Comparison of ENCODE assay signal across 6 cellular contexts in genomic region chr17:4988168-4988567, GRCh38. TPM values are rescaled to one million over a fixed set of nuclear protein-coding genes. Genes with fewer than 3 reads are reported as not detected.
DNase-seq lines count a peak whose midpoint lies in the region; ATAC-seq and TF ChIP-seq lines count a peak whose summit lies in the region.

No MANE protein-coding gene starts in this region.

- H3K4me1 ChIP-seq in CD8-positive, alpha-beta T cell (ENCODE audit: insufficient read depth, low read length), result peaks cover 27% of the 10 kb centered on the region
- peaks cover 0 to 17% (median 2%) of the 10 kb centered on the region in 4 donors for H3K4me1 ChIP-seq in right lobe of liver

- no peaks in the 10 kb centered on the region for H3K27me3 Mint-ChIP-seq in CD8-positive, alpha-beta T cell (ENCODE audit: low read depth)
- no peaks in the 10 kb centered on the region for H3K27me3 Mint-ChIP-seq in activated CD4-positive, alpha-beta memory T cell treated with anti-CD3 and anti-CD28 coated beads for 36 hours

- H3K27me3 ChIP-seq in CD8-positive, alpha-beta T cell (ENCODE audit: insufficient read depth, low read length), result no peaks in the 10 kb centered on the region
- H3K27me3 ChIP-seq in right lobe of liver, result no peaks in the 10 kb centered on the region

- peak in 1 of 7 experiments; percentile 10 for DNase-seq in CD8-positive, alpha-beta T cell
- DNase-seq in activated CD4-positive, alpha-beta memory T cell treated with anti-CD3 and anti-CD28 coated beads for 36 hours, result peak; percentile 30
- DNase-seq in right lobe of liver (no peak), cortex of kidney (lab: John Stamatoyannopoulos, UW) (no peak)
- no peak for DNase-seq in activated CD4-positive, CD25-positive, alpha-beta regulatory T cell (lab: John Stamatoyannopoulos, UW)
- no peak for DNase-seq in activated CD4-positive, CD25-positive, alpha-beta regulatory T cell treated with anti-CD3 and anti-CD28 coated beads, Interleukin-2, amount 50 U/mL, for 72 hours

- 29% methylated on average over 8 of the region's 10 CpGs for WGBS in right lobe of liver (ENCODE audit: insufficient coverage, low coverage, low lambda C conversion rate, missing lambda C conversion rate)

- H3K4me3 ChIP-seq in CD8-positive, alpha-beta T cell (ENCODE audit: low read depth, low read length), result peak overlapping the region; percentile 98
- peak overlapping the region; percentile 65 to 98 (median 84) for H3K4me3 ChIP-seq in right lobe of liver

- no peak for TF ChIP-seq POLR2A in right lobe of liver (IDR thresholded peaks at IDR 0.05)

- H3K36me3 Mint-ChIP-seq in CD8-positive, alpha-beta T cell, result peaks cover 10% of the 10 kb centered on the region
- peaks cover 7% of the 10 kb centered on the region for H3K36me3 Mint-ChIP-seq in activated CD4-positive, alpha-beta memory T cell treated with anti-CD3 and anti-CD28 coated beads for 36 hours

- POLR2A ChIA-PET in CD8-positive, alpha-beta T cell (lab: Charles Lee), result interaction anchor here (0.8 to 4.2 kb wide), 5 partner anchors 9 to 48 kb away, joined by 3 to 33 read pairs (median 13); partner anchors contain the start of genes INCA1, KIF1C, PFN1 and RNF167
- POLR2A ChIA-PET in activated CD4-positive, alpha-beta memory T cell treated with anti-CD3 and anti-CD28 coated beads for 36 hours (lab: Charles Lee), result interaction anchor here (1.0 to 3.5 kb wide), 4 partner anchors 9 to 154 kb away, joined by 3 to 31 read pairs (median 10); partner anchors contain the start of genes INCA1, KIF1C, PFN1 and RNF167

- H3K27ac Mint-ChIP-seq in CD8-positive, alpha-beta T cell, result peak overlapping the region; percentile 95
- H3K27ac Mint-ChIP-seq in activated CD4-positive, alpha-beta memory T cell treated with anti-CD3 and anti-CD28 coated beads for 36 hours, result peak overlapping the region; percentile 94

- no peaks in the 10 kb centered on the region for H3K9me3 Mint-ChIP-seq in CD8-positive, alpha-beta T cell
- no peaks in the 10 kb centered on the region for H3K9me3 Mint-ChIP-seq in activated CD4-positive, alpha-beta memory T cell treated with anti-CD3 and anti-CD28 coated beads for 36 hours

- H3K4me3 Mint-ChIP-seq in CD8-positive, alpha-beta T cell, result peak overlapping the region; percentile 91
- H3K4me3 Mint-ChIP-seq in activated CD4-positive, alpha-beta memory T cell treated with anti-CD3 and anti-CD28 coated beads for 36 hours, result peak overlapping the region; percentile 91

- CTCF ChIA-PET in CD8-positive, alpha-beta T cell (lab: Charles Lee), result interaction anchor here (0.7 to 7.3 kb wide), 14 partner anchors 8 to 257 kb away, joined by 3 to 30 read pairs (median 6); partner anchors contain the start of genes MED11, RNF167, SLC25A11 and SLC52A1
- CTCF ChIA-PET in activated CD4-positive, alpha-beta memory T cell treated with anti-CD3 and anti-CD28 coated beads for 36 hours (lab: Charles Lee), result interaction anchor here (0.8 to 2.0 kb wide), 4 partner anchors 9 to 21 kb away, joined by 3 to 10 read pairs (median 4); partner anchors contain the start of genes INCA1, KIF1C and SPAG7

- intact Hi-C loops in CD8-positive, alpha-beta T cell (cut with DNase I, micrococcal nuclease), result no loop called here
- intact Hi-C loops in activated CD4-positive, alpha-beta memory T cell treated with anti-CD3 and anti-CD28 coated beads for 36 hours (cut with micrococcal nuclease), result loop anchor here (5.0 kb wide), 2 partner anchors 46 to 81 kb away; partner anchors contain the start of genes RNF167 and SLC25A11
- intact Hi-C loops in right lobe of liver (cut with DNase I), result loop anchor here in 1 of 2 donors (10.0 kb wide), 1 partner anchor 77 kb away; no protein-coding TSS in a partner anchor

- H3K9me3 ChIP-seq in CD8-positive, alpha-beta T cell (ENCODE audit: low read length), result no peaks in the 10 kb centered on the region
- no peaks in the 10 kb centered on the region for H3K9me3 ChIP-seq in right lobe of liver

- no peak for TF ChIP-seq CTCF in CD8-positive, alpha-beta T cell (IDR thresholded peaks at IDR 0.05)
- TF ChIP-seq CTCF in right lobe of liver (IDR thresholded peaks at IDR 0.05), result no peak

- peak overlapping the region; percentile 80 for H3K27ac ChIP-seq in CD8-positive, alpha-beta T cell (ENCODE audit: low read depth, low read length)
- H3K27ac ChIP-seq in right lobe of liver, result peak overlapping the region; percentile 85 to 89 (median 87)

- H3K36me3 ChIP-seq in CD8-positive, alpha-beta T cell (ENCODE audit: insufficient read depth, low read length), result no peaks in the 10 kb centered on the region
- H3K36me3 ChIP-seq in right lobe of liver, result peaks cover 0 to 2% (median 0%) of the 10 kb centered on the region in 4 donors

- no peak for ATAC-seq in CD8-positive, alpha-beta T cell
- ATAC-seq in right lobe of liver, result no peak

- H3K4me1 Mint-ChIP-seq in CD8-positive, alpha-beta T cell (ENCODE audit: low read depth), result peaks cover 38% of the 10 kb centered on the region
- peaks cover 42% of the 10 kb centered on the region for H3K4me1 Mint-ChIP-seq in activated CD4-positive, alpha-beta memory T cell treated with anti-CD3 and anti-CD28 coated beads for 36 hours (ENCODE audit: low read depth)

RNA-seq across cellular contexts. Expression of gene CAMTA2, which starts 0.7 kb away (rescaled TPM):
- 10 to 100 TPM; 40.1 to 42.3 TPM for total RNA-seq in CD8-positive, alpha-beta T cell
- 100 to 1,000 TPM; 101 to 109 TPM for total RNA-seq in activated CD4-positive, alpha-beta memory T cell treated with anti-CD3 and anti-CD28 coated beads for 36 hours
- total RNA-seq in right lobe of liver, result 10 to 100 TPM; 15.3 to 21.1 (median 17.7) TPM

RNA-seq across cellular contexts. Expression of gene INCA1, which starts 9.2 kb away (rescaled TPM):
- under 1 TPM in 1 of 2 experiments, not detected in 1; 0.24 TPM for total RNA-seq in CD8-positive, alpha-beta T cell
- total RNA-seq in activated CD4-positive, alpha-beta memory T cell treated with anti-CD3 and anti-CD28 coated beads for 36 hours, result under 1 TPM in 1 of 2 experiments, not detected in 1; 0.40 TPM
- total RNA-seq in right lobe of liver, result 1 to 10 TPM in 2 of 6 experiments, under 1 TPM in 3, not detected in 1; 0.83 to 1.3 (median 0.97) TPM

RNA-seq across cellular contexts. Expression of gene KIF1C, which starts 9.6 kb away (rescaled TPM):
- 1 to 10 TPM; 7.1 to 7.2 TPM for total RNA-seq in CD8-positive, alpha-beta T cell
- 10 to 100 TPM; 43.9 to 48.8 TPM for total RNA-seq in activated CD4-positive, alpha-beta memory T cell treated with anti-CD3 and anti-CD28 coated beads for 36 hours
- 100 to 1,000 TPM in 3 of 6 experiments, 10 to 100 TPM in 3; 59.8 to 112 (median 99.3) TPM for total RNA-seq in right lobe of liver

RNA-seq across cellular contexts. Expression of gene SPAG7, which starts 20.6 kb away (rescaled TPM):
- 10 to 100 TPM; 34.5 to 34.7 TPM for total RNA-seq in CD8-positive, alpha-beta T cell
- total RNA-seq in activated CD4-positive, alpha-beta memory T cell treated with anti-CD3 and anti-CD28 coated beads for 36 hours, result 10 to 100 TPM; 60.6 to 65.8 TPM
- 10 to 100 TPM; 22.3 to 33.9 (median 26.4) TPM for total RNA-seq in right lobe of liver

RNA-seq across cellular contexts. Expression of gene ENO3, which starts 37.2 kb away (rescaled TPM):
- 10 to 100 TPM; 17.6 to 18.5 TPM for total RNA-seq in CD8-positive, alpha-beta T cell
- 10 to 100 TPM; 26.5 to 26.8 TPM for total RNA-seq in activated CD4-positive, alpha-beta memory T cell treated with anti-CD3 and anti-CD28 coated beads for 36 hours
- total RNA-seq in right lobe of liver, result 10 to 100 TPM; 54.7 to 69.8 (median 58.7) TPM

Comparison
In these comparisons a context has a peak if more than half of its experiments do, and no peak if none do; other contexts are left out.
1. RNA of gene KIF1C, which starts 9.6 kb away (total RNA-seq): 59.8 to 112 TPM in right lobe of liver and 43.9 to 48.8 TPM in activated CD4-positive, alpha-beta memory T cell treated with anti-CD3 and anti-CD28 coated beads for 36 hours; 7.1 to 7.2 TPM in CD8-positive, alpha-beta T cell; every median in the first group is over 4 times any median in the second.